In the genomic region with DNA sequence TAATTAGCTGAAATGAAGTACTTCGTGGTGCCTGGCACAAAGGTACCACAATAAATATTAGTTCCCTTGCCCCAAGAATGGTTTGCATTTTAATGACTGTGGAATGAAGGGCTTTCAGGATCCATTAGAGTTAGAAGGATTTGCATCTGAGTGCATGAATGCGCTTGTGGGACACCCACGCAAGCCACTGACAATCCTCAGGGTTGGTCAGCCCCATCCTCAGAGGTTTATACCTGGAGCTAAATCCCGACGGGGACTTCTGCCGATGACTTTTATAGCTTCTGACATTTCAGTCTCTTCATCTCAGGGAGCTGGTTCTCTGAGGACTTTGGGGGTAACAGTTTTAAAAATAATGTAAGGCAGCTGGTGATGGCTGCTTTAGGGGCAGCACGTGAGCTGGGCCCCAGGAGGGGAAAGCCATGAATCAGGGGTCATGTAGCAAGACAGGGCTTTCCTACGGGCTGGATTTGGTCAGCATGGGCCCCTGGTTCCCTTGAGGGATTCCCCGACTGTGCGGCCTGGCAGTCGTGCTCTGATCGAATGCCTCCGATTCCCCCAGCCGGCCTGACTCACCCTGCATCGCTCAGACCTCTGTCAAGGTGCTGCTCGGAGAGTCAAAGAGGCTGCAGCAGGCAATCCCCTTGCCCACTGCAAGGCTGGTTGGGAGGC, we compare ENCODE assay signal across 12 cellular contexts. TPM values are rescaled to one million over a fixed set of nuclear protein-coding genes. Genes with fewer than 3 reads are reported as not detected.
DNase-seq lines count a peak whose midpoint lies in the region; ATAC-seq, FAIRE-seq and TF ChIP-seq lines count a peak whose summit lies in the region.
"Had no signal": no experiment of that assay in that cellular context is flagged by ENCODE, and none has a peak within 500 bp of the region (broad histone marks: within the 10 kb centered on the region; RNA-seq: fewer than 3 reads in every experiment).

No MANE protein-coding gene starts in this region.

- FAIRE-seq in GM18507 (lab: Jason Lieb, UNC) = peak; percentile 56
- FAIRE-seq: D721Med had no signal

- DNase-seq in GM18507 (ENCODE audit: extremely low spot score, insufficient read length, low read depth) (no peak), GM20000 (ENCODE audit: low spot score) (peak; percentile 54), fibroblast of mammary gland (ENCODE audit: low read depth) (peak; percentile 23), omental fat pad (ENCODE audit: low spot score) (no peak), left ventricle myocardium superior (no peak), iPS-NIHi11 (ENCODE audit: low spot score) (no peak)
- no peak for DNase-seq in stimulated activated CD4-positive, alpha-beta T cell treated with anti-CD3 and anti-CD28 coated beads, Interleukin-4, amount 100 ng/mL, for 24 hours
- DNase-seq: body of pancreas, MV-4-11, NCI-H69 had no signal

- ATAC-seq in HG03095 (IDR thresholded peaks at IDR 0.05; ENCODE audit: unreplicated experiment) (peak; percentile 51), omental fat pad (ENCODE audit: low FRiP score) (no peak), left ventricle myocardium superior (no peak)
- ATAC-seq: body of pancreas had no signal

- H3K4me3 ChIP-seq in fibroblast of mammary gland (ENCODE audit: control insufficient read depth, low read depth, low read length) = no peak overlapping the region
- H3K4me3 ChIP-seq: body of pancreas had no signal

- intact Hi-C loops in left ventricle myocardium superior (cut with micrococcal nuclease) = no loop called here

- no peak for TF ChIP-seq CTCF in GM20000 (IDR thresholded peaks at IDR 0.05; ENCODE audit: extremely low read depth, missing control alignments)
- TF ChIP-seq CTCF in fibroblast of mammary gland (conservative IDR thresholded peaks at IDR 0.05; ENCODE audit: control insufficient read depth, insufficient read depth, low read depth, low read length) = no peak
- TF ChIP-seq CTCF in omental fat pad (IDR thresholded peaks at IDR 0.05) = no peak

RNA-seq across cellular contexts. Expression of a gene that starts 20.8 kb away (rescaled TPM):
- total RNA-seq in omental fat pad (10 to 100 TPM; 10.9 to 34.4 (median 28.7) TPM), left ventricle myocardium superior (0.37 TPM)

RNA-seq across cellular contexts. Expression of a gene that starts 22.5 kb away (rescaled TPM):
- total RNA-seq in omental fat pad (under 1 TPM in 1 of 4 donors, not detected in 3; 0.60 TPM), left ventricle myocardium superior (not detected)
- total RNA-seq: body of pancreas had no signal

Comparison
In these comparisons a context has a peak if more than half of its experiments do, and no peak if none do; other contexts are left out.
1. DNase-seq: peak in GM20000 (single experiment) and fibroblast of mammary gland (single experiment); none in GM18507 (single experiment), omental fat pad (single experiment), left ventricle myocardium superior (single experiment), iPS-NIHi11 (single experiment) and stimulated activated CD4-positive, alpha-beta T cell treated with anti-CD3 and anti-CD28 coated beads, Interleukin-4, amount 100 ng/mL, for 24 hours (single experiment).